In the genomic region with DNA sequence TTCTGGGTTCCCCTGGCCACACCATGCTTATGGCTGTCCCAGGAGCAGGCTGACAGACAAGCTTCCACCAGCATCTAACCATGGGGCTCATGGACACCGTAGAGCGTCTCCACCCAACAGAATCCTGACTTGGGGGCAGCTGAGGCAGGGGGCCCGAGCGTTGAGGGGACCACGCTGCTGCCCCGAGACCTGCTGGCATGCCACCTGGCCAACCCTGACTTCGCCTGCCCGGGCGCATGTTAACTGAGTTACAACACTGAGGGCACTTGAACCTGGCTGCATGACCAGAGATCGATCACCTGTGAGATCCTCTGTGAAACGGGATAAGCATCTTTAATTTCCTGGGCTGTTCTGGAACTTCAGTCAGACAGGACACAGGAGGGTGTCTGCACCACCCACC, we compare ENCODE assay signal across 8 cellular contexts. TPM values are rescaled to one million over a fixed set of nuclear protein-coding genes. Genes with fewer than 3 reads are reported as not detected.
A peak's percentile ranks its signal among the peaks of the same experiment; 100 is the strongest.
DNase-seq lines count a peak whose midpoint lies in the region; ATAC-seq and TF ChIP-seq lines count a peak whose summit lies in the region.

No MANE protein-coding gene starts in this region.

- TF ChIP-seq CTCF in MCF 10A (IDR thresholded peaks at IDR 0.05; ENCODE audit: unreplicated experiment) (no peak), mammary epithelial cell (conservative IDR thresholded peaks at IDR 0.05 in 1 of 2, IDR thresholded peaks at IDR 0.05 in 1 of 2; ENCODE audit: extremely low read depth in 1 of 2, insufficient read depth in 1 of 2, low read depth in 1 of 2, low read length in 2 of 2) (no peak), breast epithelium (IDR thresholded peaks at IDR 0.05) (no peak), tibial nerve (IDR thresholded peaks at IDR 0.05) (no peak), GM13977 (IDR thresholded peaks at IDR 0.05; ENCODE audit: extremely low read depth, insufficient read depth, missing control alignments) (no peak)

- in situ Hi-C loops in mammary epithelial cell (cut with MboI; ENCODE audit: low sequenced_read_pairs in 2 of 2), result no loop called here
- in situ Hi-C loops in GM13977 (cut with MboI; ENCODE audit: low pct_unique_long_range_greater_than_20kb, low sequenced_read_pairs, unreplicated experiment), result no loop called here

- dilution Hi-C loops in mammary epithelial cell (cut with HindIII; ENCODE audit: low sequenced_read_pairs), result loop anchor here (5.0 kb wide), 3 partner anchors 63 to 232 kb away; no protein-coding TSS in a partner anchor

- H3K9me3 ChIP-seq in mammary epithelial cell (replicated peaks; ENCODE audit: insufficient read depth, low read length) (no peaks in the 10 kb centered on the region), breast epithelium (no peaks in the 10 kb centered on the region), muscle layer of colon (ENCODE audit: low read length) (no peaks in the 10 kb centered on the region), tibial nerve (no peaks in the 10 kb centered on the region)

- intact Hi-C loops in MCF 10A (cut with micrococcal nuclease), result loop anchor here (5.0 kb wide), 1 partner anchor 227 kb away; no protein-coding TSS in a partner anchor
- intact Hi-C loops in mammary epithelial cell (cut with micrococcal nuclease), result loop anchor here (1.0 to 5.0 kb wide), 4 partner anchors 14 to 226 kb away; partner anchors contain the start of gene PPM1F
- intact Hi-C loops in breast epithelium (cut with DNase I; ENCODE audit: low total_unique reads), result no loop called here

- TF ChIP-seq POLR2A in breast epithelium (IDR thresholded peaks at IDR 0.05) (no peak), tibial nerve (IDR thresholded peaks at IDR 0.05) (no peak)

- H3K4me3 ChIP-seq in mammary epithelial cell (replicated peaks in 1 of 3; ENCODE audit: insufficient read depth in 1 of 3, low read depth in 2 of 3, low read length in 3 of 3) (no peak overlapping the region), breast epithelium (peak overlapping the region; percentile 58 to 71 (median 58)), muscle layer of colon (ENCODE audit: low read depth in 1 of 2, low read length in 2 of 2) (no peak overlapping the region), tibial nerve (peak overlapping the region in 1 of 4 donors; percentile 64)

- DNase-seq in MCF 10A (ENCODE audit: unreplicated experiment), result no peak
- no peak for DNase-seq in mammary epithelial cell
- DNase-seq in breast epithelium (ENCODE audit: low spot score in 2 of 2), result no peak
- DNase-seq in tibial nerve (ENCODE audit: low spot score in 2 of 2), result no peak
- DNase-seq in GM13977 (ENCODE audit: low spot score), result no peak
- no peak for DNase-seq in dedifferentiated amniotic fluid mesenchymal stem cell (ENCODE audit: extremely low spot score)

- H3K27me3 ChIP-seq in mammary epithelial cell (ENCODE audit: insufficient read depth, low read length) (no peaks in the 10 kb centered on the region), breast epithelium (no peaks in the 10 kb centered on the region), muscle layer of colon (ENCODE audit: control insufficient read depth in 1 of 2, insufficient read depth in 2 of 2, low read length in 2 of 2) (no peaks in the 10 kb centered on the region), tibial nerve (no peaks in the 10 kb centered on the region)

- no TSS peak for BruUV-seq in MCF 10A (replicated peaks; lab: Mats Ljungman, UMichigan)
- BruUV-seq in mammary epithelial cell (replicated peaks; lab: Mats Ljungman, UMichigan), result no TSS peak

- POLR2A ChIA-PET in MCF 10A (lab: Yijun Ruan, JAX), result interaction anchor here (1.1 to 3.9 kb wide), 4 partner anchors 11 to 256 kb away, joined by 3 to 36 read pairs (median 7); partner anchors contain the start of genes PPM1F and TOP3B

- H3K27ac ChIP-seq in mammary epithelial cell (ENCODE audit: insufficient read depth, low read depth, low read length) (no peak overlapping the region), breast epithelium (peak overlapping the region; percentile 89 to 93), muscle layer of colon (ENCODE audit: low read depth, low read length) (peak overlapping the region; percentile 86), tibial nerve (peak overlapping the region; percentile 84 to 96 (median 94))

- H3K9ac ChIP-seq in mammary epithelial cell (ENCODE audit: insufficient read depth, low read length) (no peak overlapping the region), muscle layer of colon (ENCODE audit: low read length) (no peak overlapping the region)

- peaks cover 43% of the 10 kb centered on the region for H3K4me1 Mint-ChIP-seq in MCF 10A (ENCODE audit: insufficient read depth, unreplicated experiment)

- H3K36me3 Mint-ChIP-seq in MCF 10A (ENCODE audit: insufficient read depth, unreplicated experiment), result peaks cover 26% of the 10 kb centered on the region

- H4K20me1 ChIP-seq in mammary epithelial cell (ENCODE audit: insufficient read depth, low read length), result no peaks in the 10 kb centered on the region

- H3K79me2 ChIP-seq in mammary epithelial cell (ENCODE audit: insufficient read depth, low read length), result peaks cover 27% of the 10 kb centered on the region

- CTCF ChIA-PET in MCF 10A (lab: Yijun Ruan, JAX) (interaction anchor here (0.7 to 8.5 kb wide), 12 partner anchors 11 to 228 kb away, joined by 3 to 65 read pairs (median 4); partner anchors contain the start of gene PPM1F), mammary epithelial cell (lab: Charles Lee; ENCODE audit: low non-redundant PET) (interaction anchor here (0.6 kb wide), 1 partner anchor 13 kb away, joined by 3 read pairs; no protein-coding TSS in a partner anchor)

- peaks cover 52% of the 10 kb centered on the region for H3K4me1 ChIP-seq in mammary epithelial cell (ENCODE audit: insufficient read depth, low read length)
- H3K4me1 ChIP-seq in breast epithelium, result peaks cover 9 to 19% of the 10 kb centered on the region in 2 donors
- peaks cover 62% of the 10 kb centered on the region for H3K4me1 ChIP-seq in muscle layer of colon (ENCODE audit: insufficient read depth, low read length)
- peaks cover 11 to 100% (median 77%) of the 10 kb centered on the region in 4 donors for H3K4me1 ChIP-seq in tibial nerve

- H3K27me3 Mint-ChIP-seq in MCF 10A (ENCODE audit: insufficient read depth, unreplicated experiment), result no peaks in the 10 kb centered on the region

- ATAC-seq in GM18873 (IDR thresholded peaks at IDR 0.05; ENCODE audit: low FRiP score, unreplicated experiment), result no peak

- TF ChIP-seq EP300 in tibial nerve (IDR thresholded peaks at IDR 0.05), result no peak

- H3K36me3 ChIP-seq in mammary epithelial cell (ENCODE audit: insufficient read depth, low read length) (peaks cover 7% of the 10 kb centered on the region), breast epithelium (no peaks in the 10 kb centered on the region), muscle layer of colon (ENCODE audit: insufficient read depth, low read length) (peaks cover 6% of the 10 kb centered on the region), tibial nerve (peaks cover 0 to 15% (median 0%) of the 10 kb centered on the region in 3 donors)

- peak overlapping the region; percentile 92 for H3K27ac Mint-ChIP-seq in MCF 10A (ENCODE audit: low read depth, unreplicated experiment)

- H2AFZ ChIP-seq in mammary epithelial cell (ENCODE audit: low read depth, low read length), result no peak overlapping the region

- H3K4me3 Mint-ChIP-seq in MCF 10A (ENCODE audit: unreplicated experiment), result peak overlapping the region; percentile 82

- WGBS in mammary epithelial cell (ENCODE audit: low coverage, missing lambda C conversion rate), result 75% methylated on average over 9 of the region's 11 CpGs
- WGBS in tibial nerve, 2 donors, result 56 to 74% methylated on average over 11 of the region's 11 CpGs

- H3K4me2 ChIP-seq in mammary epithelial cell (ENCODE audit: insufficient read depth, low read depth, low read length), result no peak overlapping the region

- no peaks in the 10 kb centered on the region for H3K9me3 Mint-ChIP-seq in MCF 10A (ENCODE audit: unreplicated experiment)

RNA-seq across cellular contexts. Expression of gene PPM1F, which starts 13.7 kb away (rescaled TPM):
- total RNA-seq in MCF 10A (2022) (32.2 and 32.6 TPM in 2 replicates), mammary epithelial cell (10 to 100 TPM; 30.8 to 43.6 TPM), breast epithelium (10 to 100 TPM; 24.3 to 45.2 (median 28.1) TPM), tibial nerve (10 to 100 TPM; 59.4 to 78.3 (median 67.2) TPM)
- polyA plus RNA-seq in mammary epithelial cell, result 18.3 TPM
- polyA minus RNA-seq in mammary epithelial cell, result 45.2 TPM

RNA-seq across cellular contexts. Expression of gene TOP3B, which starts 43.7 kb away (rescaled TPM):
- 29.3 and 37.0 TPM in 2 replicates for total RNA-seq in MCF 10A (2022)
- total RNA-seq in mammary epithelial cell, result 10 to 100 TPM; 36.4 to 36.7 TPM
- 11.7 TPM for polyA plus RNA-seq in mammary epithelial cell
- polyA minus RNA-seq in mammary epithelial cell, result 29.3 TPM
- 10 to 100 TPM; 20.2 to 34.8 (median 33.1) TPM for total RNA-seq in breast epithelium
- total RNA-seq in tibial nerve, result 10 to 100 TPM; 24.3 to 68.1 (median 48.4) TPM

Comparison
In these comparisons a context has a peak if more than half of its experiments do, and no peak if none do; other contexts are left out.
1. H3K4me3 ChIP-seq: peak in breast epithelium (3 of 3); none in mammary epithelial cell (0 of 3) and muscle layer of colon (0 of 2).